Comparison of ENCODE assay signal across 8 cellular contexts in the genomic region with DNA sequence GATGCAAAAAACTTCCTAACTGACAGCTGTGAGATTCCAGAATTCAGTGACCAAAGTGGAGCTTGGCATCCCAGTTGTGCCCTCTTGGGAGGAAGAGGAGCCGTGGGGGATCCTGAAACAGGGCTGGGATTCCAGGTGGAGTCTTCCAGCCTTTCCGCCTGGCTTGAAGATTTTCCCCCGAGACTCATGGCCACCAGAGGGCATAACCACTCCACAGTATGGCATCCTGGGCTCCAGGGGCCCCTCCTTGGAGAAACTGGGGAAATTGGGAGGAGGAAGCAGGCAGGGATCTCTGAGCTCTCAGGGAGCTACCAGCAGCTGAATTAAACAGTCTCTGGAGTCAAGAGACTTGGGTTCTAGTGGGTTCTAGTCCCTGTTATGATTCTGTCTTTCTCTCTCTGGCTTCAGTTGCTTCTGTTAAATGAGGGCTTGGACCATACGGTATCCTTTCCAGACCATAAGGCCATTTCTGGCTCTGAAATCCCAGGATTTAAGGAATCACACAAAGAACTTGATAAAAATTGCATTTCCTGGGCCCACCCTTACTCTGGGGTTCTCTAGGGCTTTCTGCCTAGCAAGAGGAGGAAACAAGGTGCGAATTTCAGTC. TPM values are rescaled to one million over a fixed set of nuclear protein-coding genes. Genes with fewer than 3 reads are reported as not detected.
DNase-seq lines count a peak whose midpoint lies in the region; ATAC-seq, FAIRE-seq and TF ChIP-seq lines count a peak whose summit lies in the region.

No MANE protein-coding gene starts in this region.

- TF ChIP-seq POLR2A in breast epithelium (IDR thresholded peaks at IDR 0.05) = no peak
- no peak for TF ChIP-seq POLR2A in HepG2 (IDR thresholded peaks at IDR 0.05; ENCODE audit: insufficient read depth in 1 of 2, low read depth in 2 of 2, low read length in 2 of 2)

- no peak for ATAC-seq in activated CD8-positive, alpha-beta T cell treated with anti-CD3 and anti-CD28 coated beads for 36 hours
- no peak for ATAC-seq in activated CD8-positive, alpha-beta T cell treated with anti-CD3 and anti-CD28 coated beads, Interleukin-2, amount 10 ng/mL, durations not matched to agents 7 days and 5 days
- ATAC-seq in HepG2 (peak; percentile 63), HG03175 (IDR thresholded peaks at IDR 0.05; ENCODE audit: unreplicated experiment) (no peak), HG03457 (IDR thresholded peaks at IDR 0.05; ENCODE audit: unreplicated experiment) (no peak)

- H3K9me3 Mint-ChIP-seq in activated CD8-positive, alpha-beta T cell treated with anti-CD3 and anti-CD28 coated beads for 36 hours = no peaks in the 10 kb centered on the region
- no peaks in the 10 kb centered on the region for H3K9me3 Mint-ChIP-seq in activated CD8-positive, alpha-beta T cell treated with anti-CD3 and anti-CD28 coated beads, Interleukin-2, amount 10 ng/mL, durations not matched to agents 7 days and 5 days (ENCODE audit: insufficient read depth)

- FAIRE-seq in HepG2 (lab: Jason Lieb, UNC) = peak; percentile 65

- CTCF ChIA-PET in activated CD8-positive, alpha-beta T cell treated with anti-CD3 and anti-CD28 coated beads for 36 hours (lab: Charles Lee) = interaction anchor here (0.6 to 16.6 kb wide), 12 partner anchors 10 to 119 kb away, joined by 3 to 332 read pairs (median 4); no protein-coding TSS in a partner anchor
- CTCF ChIA-PET in activated CD8-positive, alpha-beta T cell treated with anti-CD3 and anti-CD28 coated beads, Interleukin-2, amount 10 ng/mL, durations not matched to agents 7 days and 5 days (lab: Charles Lee) = interaction anchor here (0.7 to 12.9 kb wide), 12 partner anchors 11 to 117 kb away, joined by 3 to 301 read pairs (median 4); no protein-coding TSS in a partner anchor
- CTCF ChIA-PET in HepG2 (lab: Yijun Ruan, JAX; ENCODE audit: low intra/inter-chr PET ratio, low total read pairs) = interaction anchor here (1.3 to 5.7 kb wide), 4 partner anchors 11 to 79 kb away, joined by 4 to 99 read pairs (median 6); no protein-coding TSS in a partner anchor

- H3K9ac ChIP-seq in HepG2 (ENCODE audit: insufficient read depth, low read depth, low read length) = no peak overlapping the region

- H3K27me3 ChIP-seq in breast epithelium = no peaks in the 10 kb centered on the region
- 0 out of 5 replicates have a peak, but pooled peaks cover 0 to 1% of the 10 kb centered on the region in 2 experiments for H3K27me3 ChIP-seq in HepG2 (ENCODE audit: control insufficient read depth in 1 of 2, insufficient read depth in 2 of 2, low read length in 2 of 2)

- TF ChIP-seq RAD21 in HepG2 (CRISPR knock-in tag; IDR thresholded peaks at IDR 0.05) = peak; percentile 87

- WGBS in HepG2 (ENCODE audit: low lambda C conversion rate) = 50% methylated on average over 2 of the region's 5 CpGs

- no peak overlapping the region for H3K4me3 Mint-ChIP-seq in activated CD8-positive, alpha-beta T cell treated with anti-CD3 and anti-CD28 coated beads for 36 hours
- no peak overlapping the region for H3K4me3 Mint-ChIP-seq in activated CD8-positive, alpha-beta T cell treated with anti-CD3 and anti-CD28 coated beads, Interleukin-2, amount 10 ng/mL, durations not matched to agents 7 days and 5 days

- H3K4me3 ChIP-seq in breast epithelium = no peak overlapping the region
- no peak overlapping the region for H3K4me3 ChIP-seq in HepG2 (replicated peaks in 1 of 3; ENCODE audit: insufficient read depth in 1 of 3, low read depth in 2 of 3, low read length in 3 of 3)

- no peak overlapping the region for H2AFZ ChIP-seq in HepG2 (ENCODE audit: low read length)

- H3K4me1 ChIP-seq in breast epithelium = peaks cover 0 to 3% of the 10 kb centered on the region in 2 donors
- peaks cover 14% of the 10 kb centered on the region for H3K4me1 ChIP-seq in HepG2 (ENCODE audit: insufficient read depth, low read length)

- H3K27ac Mint-ChIP-seq in activated CD8-positive, alpha-beta T cell treated with anti-CD3 and anti-CD28 coated beads for 36 hours = no peak overlapping the region
- no peak overlapping the region for H3K27ac Mint-ChIP-seq in activated CD8-positive, alpha-beta T cell treated with anti-CD3 and anti-CD28 coated beads, Interleukin-2, amount 10 ng/mL, durations not matched to agents 7 days and 5 days

- TF ChIP-seq CTCF in activated CD8-positive, alpha-beta T cell treated with anti-CD3 and anti-CD28 coated beads for 36 hours (IDR thresholded peaks at IDR 0.05) = peak; percentile 44
- TF ChIP-seq CTCF in breast epithelium (IDR thresholded peaks at IDR 0.05) (peak; percentile 52 to 61 (median 59)), HepG2 (CRISPR knock-in tag; IDR thresholded peaks at IDR 0.05) (peak; percentile 88)

- intact Hi-C loops in activated CD8-positive, alpha-beta T cell treated with anti-CD3 and anti-CD28 coated beads for 36 hours (cut with micrococcal nuclease) = no loop called here
- intact Hi-C loops in breast epithelium (cut with DNase I; ENCODE audit: low total_unique reads) (no loop called here), HepG2 (cut with micrococcal nuclease; ENCODE audit: unreplicated experiment) (loop anchor here (1.0 kb wide), 1 partner anchor 16 kb away; no protein-coding TSS in a partner anchor)

- no TSS peak for BruUV-seq in HepG2 (replicated peaks; lab: Mats Ljungman, UMichigan)

- no peak overlapping the region for H3K4me2 ChIP-seq in HepG2 (ENCODE audit: low read depth, low read length)

- H3K4me1 Mint-ChIP-seq in activated CD8-positive, alpha-beta T cell treated with anti-CD3 and anti-CD28 coated beads for 36 hours (ENCODE audit: low read depth) = peaks cover 20% of the 10 kb centered on the region
- peaks cover 30% of the 10 kb centered on the region for H3K4me1 Mint-ChIP-seq in activated CD8-positive, alpha-beta T cell treated with anti-CD3 and anti-CD28 coated beads, Interleukin-2, amount 10 ng/mL, durations not matched to agents 7 days and 5 days (ENCODE audit: low read depth)

- in situ Hi-C loops in HepG2 (cut with HindIII; ENCODE audit: extremely low pct_ligation_motif_present, low pct_unique_long_range_greater_than_20kb) = no loop called here

- DNase-seq in activated CD8-positive, alpha-beta T cell treated with anti-CD3 and anti-CD28 coated beads for 36 hours = peak; percentile 28
- DNase-seq in activated CD8-positive, alpha-beta T cell treated with anti-CD3 and anti-CD28 coated beads, Interleukin-2, amount 10 ng/mL, durations not matched to agents 7 days and 5 days = no peak
- DNase-seq in NCI-H2171 treated with DMSO at 0.1 percent for 48 hours (lab: John Stamatoyannopoulos, UW) (peak; percentile 83), breast epithelium (ENCODE audit: low spot score in 2 of 2) (no peak), HepG2 (ENCODE audit: low spot score) (peak; percentile 40)
- no peak for DNase-seq in activated CD8-positive, alpha-beta memory T cell treated with anti-CD3 and anti-CD28 coated beads, Interleukin-2, amount 50 U/mL, for 4 hours

- H3K36me3 Mint-ChIP-seq in activated CD8-positive, alpha-beta T cell treated with anti-CD3 and anti-CD28 coated beads for 36 hours (ENCODE audit: low read depth) = no peaks in the 10 kb centered on the region
- H3K36me3 Mint-ChIP-seq in activated CD8-positive, alpha-beta T cell treated with anti-CD3 and anti-CD28 coated beads, Interleukin-2, amount 10 ng/mL, durations not matched to agents 7 days and 5 days (ENCODE audit: low read depth) = no peaks in the 10 kb centered on the region

- H3K27me3 Mint-ChIP-seq in activated CD8-positive, alpha-beta T cell treated with anti-CD3 and anti-CD28 coated beads for 36 hours = peaks cover 9% of the 10 kb centered on the region
- H3K27me3 Mint-ChIP-seq in activated CD8-positive, alpha-beta T cell treated with anti-CD3 and anti-CD28 coated beads, Interleukin-2, amount 10 ng/mL, durations not matched to agents 7 days and 5 days (ENCODE audit: low read depth) = peaks cover 14% of the 10 kb centered on the region

- TF ChIP-seq EP300 in HepG2 (IDR thresholded peaks at IDR 0.05; ENCODE audit: low read depth in 2 of 2, low read length in 2 of 2) (no peak), HepG2 (CRISPR knock-in tag; IDR thresholded peaks at IDR 0.05; ENCODE audit: borderline replicate concordance) (no peak)

- H3K9me3 ChIP-seq in breast epithelium = no peaks in the 10 kb centered on the region
- H3K9me3 ChIP-seq in HepG2 (ENCODE audit: low read length) = no peaks in the 10 kb centered on the region

- H3K27ac ChIP-seq in breast epithelium (no peak overlapping the region), HepG2 (ENCODE audit: extremely low read length, insufficient read depth, low read length) (no peak overlapping the region)

- H3K79me2 ChIP-seq in HepG2 (ENCODE audit: insufficient read depth, low read length) = no peaks in the 10 kb centered on the region

- no peaks in the 10 kb centered on the region for H4K20me1 ChIP-seq in HepG2 (ENCODE audit: insufficient read depth, low read length)

- H3K36me3 ChIP-seq in breast epithelium (no peaks in the 10 kb centered on the region), HepG2 (replicated peaks in 1 of 2; ENCODE audit: control insufficient read depth in 1 of 2, insufficient read depth in 2 of 2, low read length in 2 of 2) (peaks cover 0 to 3% of the 10 kb centered on the region in 2 experiments; a peak in 1 of 5 replicates)

- POLR2A ChIA-PET in activated CD8-positive, alpha-beta T cell treated with anti-CD3 and anti-CD28 coated beads for 36 hours (lab: Charles Lee) = interaction anchor here (0.6 to 1.0 kb wide), 3 partner anchors 16 to 27 kb away, joined by 3 to 4 read pairs (median 4); no protein-coding TSS in a partner anchor
- POLR2A ChIA-PET in activated CD8-positive, alpha-beta T cell treated with anti-CD3 and anti-CD28 coated beads, Interleukin-2, amount 10 ng/mL, durations not matched to agents 7 days and 5 days (lab: Charles Lee) = no interaction called here
- POLR2A ChIA-PET in HepG2 (lab: Yijun Ruan, JAX) = interaction anchor here (0.9 to 2.2 kb wide), 2 partner anchors 16 to 19 kb away, joined by 3 to 8 read pairs; no protein-coding TSS in a partner anchor

RNA-seq across cellular contexts. Expression of a gene that starts 2.6 kb away (rescaled TPM):
- 10 to 100 TPM; 26.0 to 26.4 TPM for total RNA-seq in activated CD8-positive, alpha-beta T cell treated with anti-CD3 and anti-CD28 coated beads for 36 hours
- 10 to 100 TPM; 11.0 to 12.5 TPM for total RNA-seq in activated CD8-positive, alpha-beta T cell treated with anti-CD3 and anti-CD28 coated beads, Interleukin-2, amount 10 ng/mL, durations not matched to agents 7 days and 5 days
- total RNA-seq in breast epithelium = 10 to 100 TPM in 2 of 3 donors, 1 to 10 TPM in 1; 8.5 to 27.2 (median 16.0) TPM
- 7.2 and 10.9 TPM in 2 replicates for total RNA-seq in HepG2 (2016; rRNA removed; fragmentation: Illumina TruSeq; extraction: Trizol)
- total RNA-seq in HepG2 (2016; cell fraction: cytosol; rRNA removed; fragmentation: Illumina TruSeq; extraction: Trizol; ENCODE audit: low read depth) = 3.8 and 3.9 TPM in 2 replicates
- total RNA-seq in HepG2 (2016; cell fraction: insoluble cytoplasmic fraction; rRNA removed; fragmentation: Illumina TruSeq; extraction: Trizol) = 5.9 and 12.2 TPM in 2 replicates
- 6.3 and 7.1 TPM in 2 replicates for total RNA-seq in HepG2 (2016; cell fraction: membrane; rRNA removed; fragmentation: Illumina TruSeq; extraction: Trizol)
- 8.6 and 10.4 TPM in 2 replicates for total RNA-seq in HepG2 (2016; cell fraction: nucleus; rRNA removed; fragmentation: Illumina TruSeq; extraction: Trizol)
- 2.9 and 4.5 TPM in 2 replicates for polyA plus RNA-seq in HepG2 (2011; rRNA removed)
- polyA plus RNA-seq in HepG2 (2011; cell fraction: cytosol; rRNA removed) = 3.7 and 3.8 TPM in 2 replicates
- 7.5 and 12.9 TPM in 2 replicates for polyA plus RNA-seq in HepG2 (2011; cell fraction: nucleus; rRNA removed)
- 3.6 and 4.0 TPM in 2 replicates for polyA plus RNA-seq in HepG2 (2012)
- 0.84 and 1.5 TPM in 2 replicates for polyA plus RNA-seq in HepG2 (2016; cell fraction: cytosol; fragmentation: Illumina TruSeq; extraction: Trizol; ENCODE audit: low read depth)
- polyA plus RNA-seq in HepG2 (2016; cell fraction: insoluble cytoplasmic fraction; fragmentation: Illumina TruSeq; extraction: Trizol; ENCODE audit: low read depth) = 5.5 TPM in 2 replicates
- polyA plus RNA-seq in HepG2 (2016; cell fraction: membrane; fragmentation: Illumina TruSeq; extraction: Trizol; ENCODE audit: low read depth) = 2.0 and 2.7 TPM in 2 replicates
- polyA plus RNA-seq in HepG2 (2016; cell fraction: nucleus; fragmentation: Illumina TruSeq; extraction: Trizol; ENCODE audit: insufficient read depth, low read depth) = 17.1 and 20.1 TPM in 2 replicates
- polyA minus RNA-seq in HepG2 (2011; rRNA and poly(A)+ RNA removed; ENCODE audit: low replicate concordance) = 0.21 and 6.7 TPM in 2 replicates
- polyA minus RNA-seq in HepG2 (2011; cell fraction: cytosol; rRNA and poly(A)+ RNA removed) = 1.3 and 2.7 TPM in 2 replicates
- polyA minus RNA-seq in HepG2 (2011; cell fraction: nucleus; rRNA and poly(A)+ RNA removed) = 4.9 and 8.2 TPM in 2 replicates

RNA-seq across cellular contexts. Expression of a gene that starts 47.1 kb away (rescaled TPM):
- total RNA-seq in activated CD8-positive, alpha-beta T cell treated with anti-CD3 and anti-CD28 coated beads for 36 hours = 100 to 1,000 TPM; 120 to 128 TPM
- 1 to 10 TPM; 4.3 to 5.6 TPM for total RNA-seq in activated CD8-positive, alpha-beta T cell treated with anti-CD3 and anti-CD28 coated beads, Interleukin-2, amount 10 ng/mL, durations not matched to agents 7 days and 5 days
- 100 to 1,000 TPM in 1 of 3 donors, 10 to 100 TPM in 2; 35.7 to 154 (median 66.2) TPM for total RNA-seq in breast epithelium
- total RNA-seq in HepG2 (2016; rRNA removed; fragmentation: Illumina TruSeq; extraction: Trizol) = 4.6 and 5.7 TPM in 2 replicates
- total RNA-seq in HepG2 (2016; cell fraction: cytosol; rRNA removed; fragmentation: Illumina TruSeq; extraction: Trizol; ENCODE audit: low read depth) = 8.4 and 9.3 TPM in 2 replicates
- total RNA-seq in HepG2 (2016; cell fraction: insoluble cytoplasmic fraction; rRNA removed; fragmentation: Illumina TruSeq; extraction: Trizol) = 3.8 and 7.6 TPM in 2 replicates
- total RNA-seq in HepG2 (2016; cell fraction: membrane; rRNA removed; fragmentation: Illumina TruSeq; extraction: Trizol) = 5.8 and 6.3 TPM in 2 replicates
- total RNA-seq in HepG2 (2016; cell fraction: nucleus; rRNA removed; fragmentation: Illumina TruSeq; extraction: Trizol) = 8.9 and 10.0 TPM in 2 replicates
- polyA plus RNA-seq in HepG2 (2011; rRNA removed) = 15.2 and 16.5 TPM in 2 replicates
- 7.6 and 13.1 TPM in 2 replicates for polyA plus RNA-seq in HepG2 (2011; cell fraction: cytosol; rRNA removed)
- 26.2 and 46.7 TPM in 2 replicates for polyA plus RNA-seq in HepG2 (2011; cell fraction: nucleus; rRNA removed)
- polyA plus RNA-seq in HepG2 (2012) = 6.4 and 16.5 TPM in 2 replicates
- polyA plus RNA-seq in HepG2 (2016; cell fraction: cytosol; fragmentation: Illumina TruSeq; extraction: Trizol; ENCODE audit: low read depth) = 1.6 and 1.7 TPM in 2 replicates
- polyA plus RNA-seq in HepG2 (2016; cell fraction: insoluble cytoplasmic fraction; fragmentation: Illumina TruSeq; extraction: Trizol; ENCODE audit: low read depth) = 5.3 and 8.6 TPM in 2 replicates
- 3.4 and 3.9 TPM in 2 replicates for polyA plus RNA-seq in HepG2 (2016; cell fraction: membrane; fragmentation: Illumina TruSeq; extraction: Trizol; ENCODE audit: low read depth)
- 22.7 TPM in 2 replicates for polyA plus RNA-seq in HepG2 (2016; cell fraction: nucleus; fragmentation: Illumina TruSeq; extraction: Trizol; ENCODE audit: insufficient read depth, low read depth)
- 28.6 and 56.6 TPM in 2 replicates for polyA minus RNA-seq in HepG2 (2011; rRNA and poly(A)+ RNA removed; ENCODE audit: low replicate concordance)
- polyA minus RNA-seq in HepG2 (2011; cell fraction: cytosol; rRNA and poly(A)+ RNA removed) = 10.8 and 14.1 TPM in 2 replicates
- polyA minus RNA-seq in HepG2 (2011; cell fraction: nucleus; rRNA and poly(A)+ RNA removed) = 11.8 and 13.0 TPM in 2 replicates

RNA-seq across cellular contexts. Expression of a gene that starts 52.6 kb away (rescaled TPM):
- 1 to 10 TPM; 7.5 to 8.6 TPM for total RNA-seq in activated CD8-positive, alpha-beta T cell treated with anti-CD3 and anti-CD28 coated beads for 36 hours
- 1 to 10 TPM; 7.8 to 8.8 TPM for total RNA-seq in activated CD8-positive, alpha-beta T cell treated with anti-CD3 and anti-CD28 coated beads, Interleukin-2, amount 10 ng/mL, durations not matched to agents 7 days and 5 days
- total RNA-seq in breast epithelium (10 to 100 TPM; 12.3 to 26.3 (median 23.6) TPM), HepG2 (2016; rRNA removed; fragmentation: Illumina TruSeq; extraction: Trizol) (5.8 and 8.9 TPM in 2 replicates)
- 2.0 and 2.2 TPM in 2 replicates for total RNA-seq in HepG2 (2016; cell fraction: cytosol; rRNA removed; fragmentation: Illumina TruSeq; extraction: Trizol; ENCODE audit: low read depth)
- 4.3 and 9.8 TPM in 2 replicates for total RNA-seq in HepG2 (2016; cell fraction: insoluble cytoplasmic fraction; rRNA removed; fragmentation: Illumina TruSeq; extraction: Trizol)
- 5.4 and 7.6 TPM in 2 replicates for total RNA-seq in HepG2 (2016; cell fraction: membrane; rRNA removed; fragmentation: Illumina TruSeq; extraction: Trizol)
- total RNA-seq in HepG2 (2016; cell fraction: nucleus; rRNA removed; fragmentation: Illumina TruSeq; extraction: Trizol) = 9.9 and 14.3 TPM in 2 replicates
- polyA plus RNA-seq in HepG2 (2011; rRNA removed) = 12.1 and 14.1 TPM in 2 replicates
- polyA plus RNA-seq in HepG2 (2011; cell fraction: cytosol; rRNA removed) = 12.0 and 13.7 TPM in 2 replicates
- 12.5 and 12.9 TPM in 2 replicates for polyA plus RNA-seq in HepG2 (2011; cell fraction: nucleus; rRNA removed)
- polyA plus RNA-seq in HepG2 (2012) = 10.8 and 11.8 TPM in 2 replicates
- 1.1 and 1.3 TPM in 2 replicates for polyA plus RNA-seq in HepG2 (2016; cell fraction: cytosol; fragmentation: Illumina TruSeq; extraction: Trizol; ENCODE audit: low read depth)
- polyA plus RNA-seq in HepG2 (2016; cell fraction: insoluble cytoplasmic fraction; fragmentation: Illumina TruSeq; extraction: Trizol; ENCODE audit: low read depth) = 5.3 and 5.6 TPM in 2 replicates
- 3.8 and 4.6 TPM in 2 replicates for polyA plus RNA-seq in HepG2 (2016; cell fraction: membrane; fragmentation: Illumina TruSeq; extraction: Trizol; ENCODE audit: low read depth)
- 16.9 and 17.0 TPM in 2 replicates for polyA plus RNA-seq in HepG2 (2016; cell fraction: nucleus; fragmentation: Illumina TruSeq; extraction: Trizol; ENCODE audit: insufficient read depth, low read depth)
- 22.8 and 32.8 TPM in 2 replicates for polyA minus RNA-seq in HepG2 (2011; rRNA and poly(A)+ RNA removed; ENCODE audit: low replicate concordance)
- 9.7 and 13.2 TPM in 2 replicates for polyA minus RNA-seq in HepG2 (2011; cell fraction: cytosol; rRNA and poly(A)+ RNA removed)
- 12.1 and 14.2 TPM in 2 replicates for polyA minus RNA-seq in HepG2 (2011; cell fraction: nucleus; rRNA and poly(A)+ RNA removed)

Comparison
In these comparisons a context has a peak if more than half of its experiments do, and no peak if none do; other contexts are left out.
1. DNase-seq: peak in activated CD8-positive, alpha-beta T cell treated with anti-CD3 and anti-CD28 coated beads for 36 hours (single experiment), NCI-H2171 treated with DMSO at 0.1 percent for 48 hours (single experiment) and HepG2 (single experiment); none in activated CD8-positive, alpha-beta T cell treated with anti-CD3 and anti-CD28 coated beads, Interleukin-2, amount 10 ng/mL, durations not matched to agents 7 days and 5 days (single experiment), breast epithelium (0 of 2) and activated CD8-positive, alpha-beta memory T cell treated with anti-CD3 and anti-CD28 coated beads, Interleukin-2, amount 50 U/mL, for 4 hours (single experiment).
2. Peak in every context shown above with its lines, with median percentiles within 50 percentile points of each other: CTCF ChIP-seq.